Comparison of ENCODE assay signal across 29 cellular contexts in the genomic region with DNA sequence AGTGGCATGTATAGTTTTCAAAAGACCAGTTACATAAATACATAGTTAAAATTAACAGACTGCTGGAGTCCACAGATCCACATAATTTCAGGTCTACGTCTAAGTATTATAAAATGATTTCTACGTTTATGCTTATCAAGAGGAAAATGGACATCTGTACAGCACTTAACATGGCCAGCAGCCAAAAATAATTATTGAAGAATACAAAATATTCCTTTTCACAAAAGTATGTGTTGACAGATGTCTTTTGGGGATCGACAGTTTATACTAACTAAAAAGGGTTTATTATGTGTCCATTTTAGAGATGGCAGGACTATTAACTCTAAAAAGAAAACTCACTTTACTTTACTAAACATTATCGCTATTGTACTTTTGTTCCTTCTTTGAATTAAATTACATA.
"Had no signal": no experiment of that assay in that cellular context is flagged by ENCODE, and none has a peak within 500 bp of the region (broad histone marks: within the 10 kb centered on the region; RNA-seq: fewer than 3 reads in every experiment).

No MANE protein-coding gene starts in this region.

- ATAC-seq: activated CD4-positive, alpha-beta T cell treated with anti-CD3 and anti-CD28 coated beads for 36 hours; activated CD8-positive, alpha-beta memory T cell treated with anti-CD3 and anti-CD28 coated beads, Interleukin-2, amount 10 ng/mL, durations not matched to agents 7 days and 5 days; activated CD8-positive, alpha-beta T cell treated with anti-CD3 and anti-CD28 coated beads, Interleukin-2, amount 10 ng/mL, durations not matched to agents 7 days and 5 days; activated naive CD8-positive, alpha-beta T cell treated with anti-CD3 and anti-CD28 coated beads, Interleukin-2, amount 50 U/mL, for 24 hours; body of pancreas; foreskin keratinocyte; gastroesophageal sphincter; heart right ventricle had no signal

- DNase-seq: activated CD4-positive, alpha-beta memory T cell treated with anti-CD3 and anti-CD28 coated beads for 36 hours; activated CD4-positive, alpha-beta T cell treated with anti-CD3 and anti-CD28 coated beads for 36 hours; activated CD4-positive, alpha-beta T cell treated with anti-CD3 and anti-CD28 coated beads, Interleukin-2, amount 10 ng/mL, durations not matched to agents 24 days and 14 days; activated CD4-positive, CD25-positive, alpha-beta regulatory T cell; activated CD4-positive, CD25-positive, alpha-beta regulatory T cell treated with anti-CD3 and anti-CD28 coated beads, Interleukin-2, amount 50 U/mL, for 72 hours; activated CD8-positive, alpha-beta memory T cell treated with anti-CD3 and anti-CD28 coated beads, Interleukin-2, amount 10 ng/mL, durations not matched to agents 7 days and 5 days; activated CD8-positive, alpha-beta memory T cell treated with anti-CD3 and anti-CD28 coated beads, Interleukin-2, amount 50 U/mL, for 4 hours; activated CD8-positive, alpha-beta T cell treated with anti-CD3 and anti-CD28 coated beads, Interleukin-2, amount 10 ng/mL, durations not matched to agents 7 days and 5 days; activated effector memory CD4-positive, alpha-beta T cell treated with anti-CD3 and anti-CD28 coated beads, Interleukin-2, amount 50 U/mL, for 16 hours; activated naive CD4-positive, alpha-beta T cell treated with anti-CD3 and anti-CD28 coated beads for 36 hours; activated naive CD8-positive, alpha-beta T cell treated with anti-CD3 and anti-CD28 coated beads for 36 hours; activated naive CD8-positive, alpha-beta T cell treated with anti-CD3 and anti-CD28 coated beads, Interleukin-2, amount 50 U/mL, for 24 hours; activated T-cell treated with anti-CD3 and anti-CD28 coated beads, Interleukin-2, amount 50 U/mL, for 1 hour; activated T-cell treated with anti-CD3 and anti-CD28 coated beads, Interleukin-2, amount 50 U/mL, for 48 hours; adrenal gland; amygdala; aorta; body of pancreas; cortex of kidney; dorsolateral prefrontal cortex; effector memory CD4-positive, alpha-beta T cell; endodermal cell; erythroblast; foreskin keratinocyte; heart right ventricle; T-helper 2 cell had no signal

- H3K4me3 ChIP-seq: adrenal gland, body of pancreas, dorsolateral prefrontal cortex, esophagus muscularis mucosa, gastroesophageal sphincter, heart right ventricle, hepatocyte had no signal

- H3K27me3 ChIP-seq: adrenal gland, body of pancreas, dorsolateral prefrontal cortex, esophagus muscularis mucosa, foreskin keratinocyte, gastroesophageal sphincter, heart right ventricle, hepatocyte had no signal

- H3K4me1 ChIP-seq: adrenal gland, esophagus muscularis mucosa, foreskin keratinocyte, gastroesophageal sphincter, heart right ventricle had no signal

- H3K27ac ChIP-seq: adrenal gland, body of pancreas, dorsolateral prefrontal cortex, esophagus muscularis mucosa, foreskin keratinocyte, gastroesophageal sphincter, heart right ventricle, hepatocyte had no signal

- H3K9me3 ChIP-seq: adrenal gland, body of pancreas, esophagus muscularis mucosa, gastroesophageal sphincter, heart right ventricle had no signal
